32 cellular contexts compared by ENCODE assay signal in genomic region chr4:59647500-59647899, GRCh38.
"Had no signal": no experiment of that assay in that cellular context is flagged by ENCODE, and none has a peak within 500 bp of the region (broad histone marks: within the 10 kb centered on the region; RNA-seq: fewer than 3 reads in every experiment).

No MANE protein-coding gene starts in this region.

- H3K9me3 ChIP-seq: ascending aorta had no signal

- H3K4me3 ChIP-seq: ascending aorta, cardiac muscle cell had no signal

- DNase-seq: activated B cell treated with CpG ODN at 0.5 μM for 24 hours; activated CD4-positive, alpha-beta memory T cell treated with anti-CD3 and anti-CD28 coated beads, Interleukin-2, amount 10 ng/mL, durations not matched to agents 7 days and 5 days; activated CD4-positive, alpha-beta T cell treated with anti-CD3 and anti-CD28 coated beads for 1 hour; activated CD4-positive, alpha-beta T cell treated with anti-CD3 and anti-CD28 coated beads for 36 hours; activated CD4-positive, alpha-beta T cell treated with anti-CD3 and anti-CD28 coated beads for 48 hours; activated CD4-positive, alpha-beta T cell treated with anti-CD3 and anti-CD28 coated beads, Interleukin-2, amount 10 ng/mL, durations not matched to agents 7 days and 5 days; activated CD4-positive, alpha-beta T cell treated with anti-CD3 and anti-CD28 coated beads, Interleukin-2, amount 50 U/mL, for 48 hours; activated CD8-positive, alpha-beta memory T cell treated with anti-CD3 and anti-CD28 coated beads for 24 hours; activated CD8-positive, alpha-beta memory T cell treated with anti-CD3 and anti-CD28 coated beads, Interleukin-2, amount 10 ng/mL, durations not matched to agents 7 days and 5 days; activated CD8-positive, alpha-beta memory T cell treated with anti-CD3 and anti-CD28 coated beads, Interleukin-2, amount 50 U/mL, for 48 hours; activated CD8-positive, alpha-beta T cell treated with anti-CD3 and anti-CD28 coated beads, Interleukin-2, amount 10 ng/mL, durations not matched to agents 7 days and 5 days; activated effector memory CD4-positive, alpha-beta T cell treated with Interleukin-2 at 50 U/mL for 16 hours; activated gamma-delta T cell; activated naive CD4-positive, alpha-beta T cell treated with anti-CD3 and anti-CD28 coated beads, Interleukin-2, amount 10 ng/mL, durations not matched to agents 7 days and 5 days; activated naive CD4-positive, alpha-beta T cell treated with Interleukin-2 at 50 U/mL for 16 hours; activated naive CD8-positive, alpha-beta T cell treated with anti-CD3 and anti-CD28 coated beads, Interleukin-2, amount 10 ng/mL, durations not matched to agents 7 days and 5 days; activated naive CD8-positive, alpha-beta T cell treated with anti-CD3 and anti-CD28 coated beads, Interleukin-2, amount 50 U/mL, for 24 hours; activated T-cell treated with anti-CD3 and anti-CD28 coated beads, Interleukin-2, amount 50 U/mL, for 24 hours; activated T-cell treated with anti-CD3 and anti-CD28 coated beads, Interleukin-2, amount 50 U/mL, for 48 hours; amygdala; anterior cingulate cortex; caudate nucleus; cerebellar nuclear complex; T-helper 1 cell; T-helper 2 cell; T-helper 9 cell had no signal

- H3K4me1 ChIP-seq: ascending aorta had no signal

- H3K36me3 ChIP-seq: ascending aorta, cardiac muscle cell had no signal

- H3K27ac ChIP-seq: ascending aorta, cardiac muscle cell, VCaP had no signal

- ATAC-seq: activated CD4-positive, alpha-beta T cell treated with anti-CD3 and anti-CD28 coated beads for 36 hours; activated CD4-positive, CD25-positive, alpha-beta regulatory T cell treated with anti-CD3 and anti-CD28 coated beads, Interleukin-2, amount 50 U/mL, for 24 hours; activated CD8-positive, alpha-beta memory T cell treated with anti-CD3 and anti-CD28 coated beads, Interleukin-2, amount 10 ng/mL, durations not matched to agents 7 days and 5 days; activated CD8-positive, alpha-beta T cell treated with anti-CD3 and anti-CD28 coated beads, Interleukin-2, amount 10 ng/mL, durations not matched to agents 7 days and 5 days; activated naive CD8-positive, alpha-beta T cell treated with anti-CD3 and anti-CD28 coated beads, Interleukin-2, amount 50 U/mL, for 24 hours had no signal

- H3K27me3 ChIP-seq: ascending aorta, cardiac muscle cell had no signal

- FAIRE-seq: bronchial epithelial cell, TTC549 had no signal
